ENCODE assay signal across 8 cellular contexts in the genomic region with DNA sequence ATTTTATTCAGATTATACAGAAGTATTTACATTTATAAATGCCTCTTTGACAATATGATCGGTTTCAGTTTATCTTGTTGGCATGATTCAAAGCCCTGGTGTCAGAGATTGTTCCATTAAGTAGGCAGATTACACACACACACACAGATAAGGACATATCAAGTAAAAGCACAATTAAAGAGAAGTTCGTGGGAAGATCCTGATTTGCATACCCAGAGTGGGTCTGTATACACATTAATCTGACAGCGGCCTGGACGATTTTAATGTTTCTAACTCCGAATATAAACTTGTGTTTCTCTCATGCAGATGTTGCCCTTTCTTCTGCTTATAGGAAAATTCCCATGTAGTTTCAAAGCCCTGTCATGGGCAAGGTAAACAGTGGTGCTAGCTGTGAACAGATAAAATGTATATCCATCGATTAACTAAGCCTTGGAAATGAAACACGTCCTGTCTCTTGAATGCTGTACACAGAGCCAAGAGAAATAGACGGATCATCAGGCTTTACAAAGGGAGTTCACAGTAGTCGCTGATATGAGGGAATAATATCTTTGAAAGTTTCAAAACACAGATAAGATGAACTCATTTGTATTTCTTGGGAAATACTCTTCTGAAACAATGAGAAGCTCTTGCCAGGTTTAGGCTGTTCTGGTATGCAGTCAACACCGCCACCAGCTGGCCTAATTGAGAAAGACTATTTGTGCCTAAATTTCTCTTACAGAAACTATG.
A peak's percentile ranks its signal among the peaks of the same experiment; 100 is the strongest.
DNase-seq lines count a peak whose midpoint lies in the region; ATAC-seq, FAIRE-seq and TF ChIP-seq lines count a peak whose summit lies in the region.

No MANE protein-coding gene starts in this region.

- TF ChIP-seq CTCF in ovary (IDR thresholded peaks at IDR 0.05): peak; percentile 50 to 70 (median 69)
- TF ChIP-seq CTCF in vagina (IDR thresholded peaks at IDR 0.05): peak; percentile 33 to 68 (median 67)

- H3K36me3 ChIP-seq in ovary: no peaks in the 10 kb centered on the region
- no peaks in the 10 kb centered on the region for H3K36me3 ChIP-seq in vagina

- no peak overlapping the region for H3K27ac ChIP-seq in ovary
- H3K27ac ChIP-seq in vagina: no peak overlapping the region

- DNase-seq in DMS53 (lab: John Stamatoyannopoulos, UW): peak; percentile 76
- DNase-seq in KG1 (lab: John Stamatoyannopoulos, UW): peak; percentile 31
- DNase-seq in RPMI7951 (ENCODE audit: low read depth): peak; percentile 57
- peak; percentile 8 for DNase-seq in activated T-helper 9 cell treated with anti-CD3 and anti-CD28 coated beads, Interleukin-2, amount 50 U/mL, for 16 hours (ENCODE audit: low read depth)
- peak; percentile 14 to 67 for DNase-seq in frontal cortex (ENCODE audit: low spot score in 2 of 2)
- DNase-seq in ovary: peak; percentile 41 to 75 (median 63)
- no peak for DNase-seq in vagina (ENCODE audit: extremely low spot score in 2 of 2)

- intact Hi-C loops in ovary (cut with DNase I): loop anchor here (5.0 to 10.0 kb wide), 5 partner anchors 281 to 759 kb away; a partner anchor contains a TSS
- intact Hi-C loops in vagina (cut with DNase I): loop anchor here (5.0 kb wide), 1 partner anchor 756 kb away; no protein-coding TSS in a partner anchor

- no peak overlapping the region for H3K4me3 ChIP-seq in ovary
- no peak overlapping the region for H3K4me3 ChIP-seq in vagina

- no peak for TF ChIP-seq POLR2A in ovary (IDR thresholded peaks at IDR 0.05)
- TF ChIP-seq POLR2A in vagina (IDR thresholded peaks at IDR 0.05): no peak

- TF ChIP-seq EP300 in ovary (IDR thresholded peaks at IDR 0.05): no peak

- ATAC-seq in HG03457 (IDR thresholded peaks at IDR 0.05; ENCODE audit: unreplicated experiment): no peak

- WGBS in ovary, 3 donors: 10 to 19% (median 18%) methylated on average over 10 of the region's 10 CpGs

- H3K4me1 ChIP-seq in ovary (ENCODE audit: insufficient read depth): peaks cover 5% of the 10 kb centered on the region
- no peaks in the 10 kb centered on the region for H3K4me1 ChIP-seq in vagina

- no peaks in the 10 kb centered on the region for H3K27me3 ChIP-seq in ovary
- no peaks in the 10 kb centered on the region for H3K27me3 ChIP-seq in vagina

- no peaks in the 10 kb centered on the region for H3K9me3 ChIP-seq in ovary
- no peaks in the 10 kb centered on the region for H3K9me3 ChIP-seq in vagina

- FAIRE-seq in frontal cortex (lab: Jason Lieb, UNC): peak; percentile 26

Comparison
In these comparisons a context has a peak if more than half of its experiments do, and no peak if none do; other contexts are left out.
1. DNase-seq: peak in DMS53 (single experiment), KG1 (single experiment), RPMI7951 (single experiment), activated T-helper 9 cell treated with anti-CD3 and anti-CD28 coated beads, Interleukin-2, amount 50 U/mL, for 16 hours (single experiment), frontal cortex (2 of 2) and ovary (5 of 5); none in vagina (0 of 2).